ENCODE assay signal across 1 cellular context in the genomic region with DNA sequence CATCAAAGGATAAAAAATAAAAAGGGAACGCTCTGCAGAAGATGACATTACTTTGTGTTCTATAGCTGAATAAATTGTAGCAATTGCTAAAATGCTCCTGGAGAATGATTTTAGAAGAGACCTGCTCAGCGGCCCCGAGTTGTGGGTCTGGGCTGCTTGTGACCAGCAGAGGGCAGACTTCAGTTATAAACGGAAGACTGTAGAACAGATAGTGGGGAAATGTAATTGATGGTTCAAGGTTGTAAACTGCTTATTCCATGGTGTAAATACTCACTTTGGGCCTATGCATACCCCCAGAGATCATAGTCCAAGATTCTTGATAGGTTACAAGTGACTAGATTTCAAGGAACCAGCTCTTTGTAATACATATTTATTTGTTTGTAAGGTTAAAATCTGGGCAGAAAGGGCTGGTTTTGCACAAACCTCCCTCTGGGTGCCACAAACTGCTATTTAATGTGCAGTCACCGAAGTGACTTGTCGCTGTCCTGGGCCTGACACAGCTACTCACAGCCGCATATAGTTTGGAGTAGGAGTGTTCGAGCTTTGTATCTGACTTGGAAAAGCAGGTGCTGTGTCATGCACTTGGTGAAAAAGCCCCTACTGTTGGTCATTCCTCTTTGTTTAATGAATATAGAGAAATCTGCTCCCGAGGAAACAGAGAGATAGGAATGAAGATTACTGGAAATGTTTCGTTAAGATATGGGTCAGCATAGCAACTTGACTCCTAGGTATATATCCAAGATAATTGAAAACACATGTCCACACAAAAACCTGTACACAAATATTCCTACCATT.
A peak's percentile ranks its signal among the peaks of the same experiment; 100 is the strongest.
TF ChIP-seq lines count a peak whose summit lies in the region.

No MANE protein-coding gene starts in this region.

TF ChIP-seq in K562, 482 proteins besides CTCF, POLR2A, EP300 and RAD21 (continued from another document):
- TF ChIP-seq, protein P1, sequence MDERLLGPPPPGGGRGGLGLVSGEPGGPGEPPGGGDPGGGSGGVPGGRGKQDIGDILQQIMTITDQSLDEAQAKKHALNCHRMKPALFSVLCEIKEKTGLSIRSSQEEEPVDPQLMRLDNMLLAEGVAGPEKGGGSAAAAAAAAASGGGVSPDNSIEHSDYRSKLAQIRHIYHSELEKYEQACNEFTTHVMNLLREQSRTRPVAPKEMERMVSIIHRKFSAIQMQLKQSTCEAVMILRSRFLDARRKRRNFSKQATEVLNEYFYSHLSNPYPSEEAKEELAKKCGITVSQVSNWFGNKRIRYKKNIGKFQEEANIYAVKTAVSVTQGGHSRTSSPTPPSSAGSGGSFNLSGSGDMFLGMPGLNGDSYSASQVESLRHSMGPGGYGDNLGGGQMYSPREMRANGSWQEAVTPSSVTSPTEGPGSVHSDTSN (CRISPR knock-in tag; IDR thresholded peaks at IDR 0.05; ENCODE audit: low read depth): no peak
- TF ChIP-seq, protein P1 (tag; conservative IDR thresholded peaks at IDR 0.05; ENCODE audit: low read depth): peak; percentile 49
- TF ChIP-seq ZNF24 (IDR thresholded peaks at IDR 0.05): no peak
- TF ChIP-seq, protein P2, sequence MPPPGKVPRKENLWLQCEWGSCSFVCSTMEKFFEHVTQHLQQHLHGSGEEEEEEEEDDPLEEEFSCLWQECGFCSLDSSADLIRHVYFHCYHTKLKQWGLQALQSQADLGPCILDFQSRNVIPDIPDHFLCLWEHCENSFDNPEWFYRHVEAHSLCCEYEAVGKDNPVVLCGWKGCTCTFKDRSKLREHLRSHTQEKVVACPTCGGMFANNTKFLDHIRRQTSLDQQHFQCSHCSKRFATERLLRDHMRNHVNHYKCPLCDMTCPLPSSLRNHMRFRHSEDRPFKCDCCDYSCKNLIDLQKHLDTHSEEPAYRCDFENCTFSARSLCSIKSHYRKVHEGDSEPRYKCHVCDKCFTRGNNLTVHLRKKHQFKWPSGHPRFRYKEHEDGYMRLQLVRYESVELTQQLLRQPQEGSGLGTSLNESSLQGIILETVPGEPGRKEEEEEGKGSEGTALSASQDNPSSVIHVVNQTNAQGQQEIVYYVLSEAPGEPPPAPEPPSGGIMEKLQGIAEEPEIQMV (tag; conservative IDR thresholded peaks at IDR 0.05; ENCODE audit: low read depth): no peak
- TF ChIP-seq NCOA1 (IDR thresholded peaks at IDR 0.05; ENCODE audit: low read depth): no peak
- TF ChIP-seq ZNF696 (CRISPR knock-in tag; conservative IDR thresholded peaks at IDR 0.05): no peak
- TF ChIP-seq CBX1 (IDR thresholded peaks at IDR 0.05; ENCODE audit: low read depth): no peak
- TF ChIP-seq, protein P3, sequence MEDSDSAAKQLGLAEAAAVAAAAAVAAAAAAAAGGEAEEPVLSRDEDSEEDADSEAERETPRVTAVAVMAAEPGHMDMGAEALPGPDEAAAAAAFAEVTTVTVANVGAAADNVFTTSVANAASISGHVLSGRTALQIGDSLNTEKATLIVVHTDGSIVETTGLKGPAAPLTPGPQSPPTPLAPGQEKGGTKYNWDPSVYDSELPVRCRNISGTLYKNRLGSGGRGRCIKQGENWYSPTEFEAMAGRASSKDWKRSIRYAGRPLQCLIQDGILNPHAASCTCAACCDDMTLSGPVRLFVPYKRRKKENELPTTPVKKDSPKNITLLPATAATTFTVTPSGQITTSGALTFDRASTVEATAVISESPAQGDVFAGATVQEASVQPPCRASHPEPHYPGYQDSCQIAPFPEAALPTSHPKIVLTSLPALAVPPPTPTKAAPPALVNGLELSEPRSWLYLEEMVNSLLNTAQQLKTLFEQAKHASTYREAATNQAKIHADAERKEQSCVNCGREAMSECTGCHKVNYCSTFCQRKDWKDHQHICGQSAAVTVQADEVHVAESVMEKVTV (CRISPR knock-in tag; IDR thresholded peaks at IDR 0.05): peak; percentile 56
- no peak for TF ChIP-seq BDP1 (IDR thresholded peaks at IDR 0.05; ENCODE audit: insufficient read depth, insufficient read length)
